1 cellular context compared by ENCODE assay signal in the genomic region with DNA sequence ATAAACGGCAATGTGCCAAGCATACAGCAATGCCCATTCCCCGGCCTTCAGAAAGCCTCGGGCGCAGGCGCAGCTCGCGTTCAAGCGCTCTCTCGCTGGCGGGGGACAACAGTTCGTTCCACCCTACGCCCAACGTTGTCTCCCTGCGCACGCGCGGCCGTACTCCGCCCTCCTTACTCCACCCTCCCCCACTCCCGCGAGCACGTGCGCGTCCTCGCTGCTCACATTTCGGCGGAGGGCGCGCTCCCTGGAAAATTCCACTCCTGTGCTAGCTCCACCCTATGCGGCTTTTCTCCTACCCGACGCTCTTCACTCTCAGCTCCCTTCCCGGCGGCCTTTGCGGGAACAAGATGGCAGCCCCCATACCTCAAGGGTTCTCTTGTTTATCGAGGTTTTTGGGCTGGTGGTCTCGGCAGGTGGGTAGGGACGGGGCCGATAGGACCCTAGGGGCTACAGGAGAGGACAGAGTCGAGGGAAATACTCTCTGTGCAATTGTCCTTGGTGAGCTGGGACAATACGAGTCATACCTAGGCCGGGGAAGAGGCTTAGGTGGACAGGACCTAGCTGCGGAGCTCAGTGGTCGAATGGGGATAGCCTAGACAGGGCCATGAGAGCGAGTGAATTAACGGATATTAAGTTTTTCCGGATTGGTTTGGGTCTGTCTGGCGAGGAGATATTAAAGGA.
TF ChIP-seq lines count a peak whose summit lies in the region.
"Not testable (repeated sequence)": the region's sequence is repeated elsewhere in the genome, so short reads cannot be mapped to it uniquely, and the experiment has no call there.

A gene (plus strand): TSS at position 335 of the 684 bp plus-strand sequence. CDS start 16 bp downstream, at position 351.

TF ChIP-seq in HepG2, 621 proteins besides CTCF, POLR2A, EP300 and RAD21 (continued from another document and continues in another):
- TF ChIP-seq, protein P1, sequence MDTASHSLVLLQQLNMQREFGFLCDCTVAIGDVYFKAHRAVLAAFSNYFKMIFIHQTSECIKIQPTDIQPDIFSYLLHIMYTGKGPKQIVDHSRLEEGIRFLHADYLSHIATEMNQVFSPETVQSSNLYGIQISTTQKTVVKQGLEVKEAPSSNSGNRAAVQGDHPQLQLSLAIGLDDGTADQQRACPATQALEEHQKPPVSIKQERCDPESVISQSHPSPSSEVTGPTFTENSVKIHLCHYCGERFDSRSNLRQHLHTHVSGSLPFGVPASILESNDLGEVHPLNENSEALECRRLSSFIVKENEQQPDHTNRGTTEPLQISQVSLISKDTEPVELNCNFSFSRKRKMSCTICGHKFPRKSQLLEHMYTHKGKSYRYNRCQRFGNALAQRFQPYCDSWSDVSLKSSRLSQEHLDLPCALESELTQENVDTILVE (CRISPR knock-in tag; IDR thresholded peaks at IDR 0.05) = 0 out of 2 replicates have a peak, but pooled peaks have one; percentile 69
- TF ChIP-seq, protein P2, sequence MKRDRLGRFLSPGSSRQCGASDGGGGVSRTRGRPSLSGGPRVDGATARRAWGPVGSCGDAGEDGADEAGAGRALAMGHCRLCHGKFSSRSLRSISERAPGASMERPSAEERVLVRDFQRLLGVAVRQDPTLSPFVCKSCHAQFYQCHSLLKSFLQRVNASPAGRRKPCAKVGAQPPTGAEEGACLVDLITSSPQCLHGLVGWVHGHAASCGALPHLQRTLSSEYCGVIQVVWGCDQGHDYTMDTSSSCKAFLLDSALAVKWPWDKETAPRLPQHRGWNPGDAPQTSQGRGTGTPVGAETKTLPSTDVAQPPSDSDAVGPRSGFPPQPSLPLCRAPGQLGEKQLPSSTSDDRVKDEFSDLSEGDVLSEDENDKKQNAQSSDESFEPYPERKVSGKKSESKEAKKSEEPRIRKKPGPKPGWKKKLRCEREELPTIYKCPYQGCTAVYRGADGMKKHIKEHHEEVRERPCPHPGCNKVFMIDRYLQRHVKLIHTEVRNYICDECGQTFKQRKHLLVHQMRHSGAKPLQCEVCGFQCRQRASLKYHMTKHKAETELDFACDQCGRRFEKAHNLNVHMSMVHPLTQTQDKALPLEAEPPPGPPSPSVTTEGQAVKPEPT (CRISPR knock-in tag; IDR thresholded peaks at IDR 0.05; ENCODE audit: low read depth) = 0 out of 2 replicates have a peak, but pooled peaks have one; percentile 22
- TF ChIP-seq ZNF331 (CRISPR knock-in tag; IDR thresholded peaks at IDR 0.05) (peak; percentile 44), GABPA (CRISPR knock-in tag; IDR thresholded peaks at IDR 0.05; ENCODE audit: low read depth) (peak; percentile 52), SP5 (CRISPR knock-in tag; IDR thresholded peaks at IDR 0.05; ENCODE audit: borderline replicate concordance, low read depth) (peak; percentile 70; the same call in 1 of the 2 replicates), ZNF335 (CRISPR knock-in tag; IDR thresholded peaks at IDR 0.05) (peak; percentile 31; the same call in 1 of the 2 replicates), CCDC6 (CRISPR knock-in tag; IDR thresholded peaks at IDR 0.05) (peak; percentile 72; the same call in 1 of the 2 replicates), FOXA1 (CRISPR knock-in tag; IDR thresholded peaks at IDR 0.05) (peak; percentile 3; the same call in 1 of the 2 replicates), THAP11 (CRISPR knock-in tag; IDR thresholded peaks at IDR 0.05) (peak; percentile 77), MAZ (IDR thresholded peaks at IDR 0.05; ENCODE audit: borderline replicate concordance, low read depth, low read length) (peak; percentile 53; the same call in 1 of the 2 replicates), MAZ (CRISPR knock-in tag; IDR thresholded peaks at IDR 0.05; ENCODE audit: low read depth) (peak; percentile 11; the same call in 1 of the 2 replicates), TBL1XR1 (IDR thresholded peaks at IDR 0.05; ENCODE audit: borderline replicate concordance, low read length, partially characterized antibody) (peak; percentile 53), ZFAT (CRISPR knock-in tag; conservative IDR thresholded peaks at IDR 0.05) (0 out of 2 replicates have a peak, but pooled peaks have one; percentile 55), ZNF746 (CRISPR knock-in tag; IDR thresholded peaks at IDR 0.05) (peak; percentile 38; the same call in 1 of the 2 replicates), ZNF792 (CRISPR knock-in tag; IDR thresholded peaks at IDR 0.05) (peak; percentile 83; the same call in 1 of the 2 replicates), SIN3B (IDR thresholded peaks at IDR 0.05; ENCODE audit: low read length) (peak; percentile 85), ZMYM4 (CRISPR knock-in tag; IDR thresholded peaks at IDR 0.05) (peak; percentile 45; the same call in 1 of the 2 replicates), GATAD1 (CRISPR knock-in tag; IDR thresholded peaks at IDR 0.05) (peak; percentile 92), RBM39 (IDR thresholded peaks at IDR 0.05; ENCODE audit: low read depth, low read length, poor library complexity, severe bottlenecking) (peak; percentile 49), SAP130 (CRISPR knock-in tag; IDR thresholded peaks at IDR 0.05; ENCODE audit: low read depth) (peak; percentile 82), ARNTL (CRISPR knock-in tag; IDR thresholded peaks at IDR 0.05) (peak; percentile 87), MYC (CRISPR knock-in tag; IDR thresholded peaks at IDR 0.05; ENCODE audit: borderline replicate concordance) (peak; percentile 97), ASH2L (IDR thresholded peaks at IDR 0.05; ENCODE audit: insufficient read length, low read depth, low read length) (peak; percentile 45), ZNF777 (CRISPR knock-in tag; IDR thresholded peaks at IDR 0.05) (0 out of 2 replicates have a peak, but pooled peaks have one; percentile 11), ZMYM2 (CRISPR knock-in tag; IDR thresholded peaks at IDR 0.05) (peak; percentile 44; the same call in 1 of the 2 replicates)
- TF ChIP-seq, protein P3, sequence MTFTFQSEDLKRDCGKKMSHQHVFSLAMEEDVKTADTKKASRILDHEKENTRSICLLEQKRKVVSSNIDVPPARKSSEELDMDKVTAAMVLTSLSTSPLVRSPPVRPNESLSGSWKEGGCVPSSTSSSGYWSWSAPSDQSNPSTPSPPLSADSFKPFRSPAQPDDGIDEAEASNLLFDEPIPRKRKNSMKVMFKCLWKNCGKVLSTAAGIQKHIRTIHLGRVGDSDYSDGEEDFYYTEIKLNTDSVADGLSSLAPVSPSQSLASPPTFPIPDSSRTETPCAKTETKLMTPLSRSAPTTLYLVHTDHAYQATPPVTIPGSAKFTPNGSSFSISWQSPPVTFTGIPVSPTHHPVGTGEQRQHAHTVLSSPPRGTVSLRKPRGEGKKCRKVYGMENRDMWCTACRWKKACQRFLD (CRISPR knock-in tag; IDR thresholded peaks at IDR 0.05; ENCODE audit: borderline replicate concordance) = peak; percentile 62; the same call in 1 of the 2 replicates
- not testable (repeated sequence) for TF ChIP-seq GABPA (IDR thresholded peaks at IDR 0.05; ENCODE audit: low read depth, low read length); FOXA1 (IDR thresholded peaks at IDR 0.05)
- TF ChIP-seq, protein P4, sequence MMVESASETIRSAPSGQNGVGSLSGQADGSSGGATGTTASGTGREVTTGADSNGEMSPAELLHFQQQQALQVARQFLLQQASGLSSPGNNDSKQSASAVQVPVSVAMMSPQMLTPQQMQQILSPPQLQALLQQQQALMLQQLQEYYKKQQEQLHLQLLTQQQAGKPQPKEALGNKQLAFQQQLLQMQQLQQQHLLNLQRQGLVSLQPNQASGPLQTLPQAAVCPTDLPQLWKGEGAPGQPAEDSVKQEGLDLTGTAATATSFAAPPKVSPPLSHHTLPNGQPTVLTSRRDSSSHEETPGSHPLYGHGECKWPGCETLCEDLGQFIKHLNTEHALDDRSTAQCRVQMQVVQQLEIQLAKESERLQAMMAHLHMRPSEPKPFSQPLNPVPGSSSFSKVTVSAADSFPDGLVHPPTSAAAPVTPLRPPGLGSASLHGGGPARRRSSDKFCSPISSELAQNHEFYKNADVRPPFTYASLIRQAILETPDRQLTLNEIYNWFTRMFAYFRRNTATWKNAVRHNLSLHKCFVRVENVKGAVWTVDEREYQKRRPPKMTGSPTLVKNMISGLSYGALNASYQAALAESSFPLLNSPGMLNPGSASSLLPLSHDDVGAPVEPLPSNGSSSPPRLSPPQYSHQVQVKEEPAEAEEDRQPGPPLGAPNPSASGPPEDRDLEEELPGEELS (CRISPR knock-in tag; IDR thresholded peaks at IDR 0.05) = peak; percentile 30; the same call in 1 of the 2 replicates
- TF ChIP-seq, protein P5, sequence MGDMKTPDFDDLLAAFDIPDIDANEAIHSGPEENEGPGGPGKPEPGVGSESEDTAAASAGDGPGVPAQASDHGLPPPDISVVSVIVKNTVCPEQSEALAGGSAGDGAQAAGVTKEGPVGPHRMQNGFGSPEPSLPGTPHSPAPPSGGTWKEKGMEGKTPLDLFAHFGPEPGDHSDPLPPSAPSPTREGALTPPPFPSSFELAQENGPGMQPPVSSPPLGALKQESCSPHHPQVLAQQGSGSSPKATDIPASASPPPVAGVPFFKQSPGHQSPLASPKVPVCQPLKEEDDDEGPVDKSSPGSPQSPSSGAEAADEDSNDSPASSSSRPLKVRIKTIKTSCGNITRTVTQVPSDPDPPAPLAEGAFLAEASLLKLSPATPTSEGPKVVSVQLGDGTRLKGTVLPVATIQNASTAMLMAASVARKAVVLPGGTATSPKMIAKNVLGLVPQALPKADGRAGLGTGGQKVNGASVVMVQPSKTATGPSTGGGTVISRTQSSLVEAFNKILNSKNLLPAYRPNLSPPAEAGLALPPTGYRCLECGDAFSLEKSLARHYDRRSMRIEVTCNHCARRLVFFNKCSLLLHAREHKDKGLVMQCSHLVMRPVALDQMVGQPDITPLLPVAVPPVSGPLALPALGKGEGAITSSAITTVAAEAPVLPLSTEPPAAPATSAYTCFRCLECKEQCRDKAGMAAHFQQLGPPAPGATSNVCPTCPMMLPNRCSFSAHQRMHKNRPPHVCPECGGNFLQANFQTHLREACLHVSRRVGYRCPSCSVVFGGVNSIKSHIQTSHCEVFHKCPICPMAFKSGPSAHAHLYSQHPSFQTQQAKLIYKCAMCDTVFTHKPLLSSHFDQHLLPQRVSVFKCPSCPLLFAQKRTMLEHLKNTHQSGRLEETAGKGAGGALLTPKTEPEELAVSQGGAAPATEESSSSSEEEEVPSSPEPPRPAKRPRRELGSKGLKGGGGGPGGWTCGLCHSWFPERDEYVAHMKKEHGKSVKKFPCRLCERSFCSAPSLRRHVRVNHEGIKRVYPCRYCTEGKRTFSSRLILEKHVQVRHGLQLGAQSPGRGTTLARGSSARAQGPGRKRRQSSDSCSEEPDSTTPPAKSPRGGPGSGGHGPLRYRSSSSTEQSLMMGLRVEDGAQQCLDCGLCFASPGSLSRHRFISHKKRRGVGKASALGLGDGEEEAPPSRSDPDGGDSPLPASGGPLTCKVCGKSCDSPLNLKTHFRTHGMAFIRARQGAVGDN (CRISPR knock-in tag; IDR thresholded peaks at IDR 0.05) = peak; percentile 84
- TF ChIP-seq, protein P6, sequence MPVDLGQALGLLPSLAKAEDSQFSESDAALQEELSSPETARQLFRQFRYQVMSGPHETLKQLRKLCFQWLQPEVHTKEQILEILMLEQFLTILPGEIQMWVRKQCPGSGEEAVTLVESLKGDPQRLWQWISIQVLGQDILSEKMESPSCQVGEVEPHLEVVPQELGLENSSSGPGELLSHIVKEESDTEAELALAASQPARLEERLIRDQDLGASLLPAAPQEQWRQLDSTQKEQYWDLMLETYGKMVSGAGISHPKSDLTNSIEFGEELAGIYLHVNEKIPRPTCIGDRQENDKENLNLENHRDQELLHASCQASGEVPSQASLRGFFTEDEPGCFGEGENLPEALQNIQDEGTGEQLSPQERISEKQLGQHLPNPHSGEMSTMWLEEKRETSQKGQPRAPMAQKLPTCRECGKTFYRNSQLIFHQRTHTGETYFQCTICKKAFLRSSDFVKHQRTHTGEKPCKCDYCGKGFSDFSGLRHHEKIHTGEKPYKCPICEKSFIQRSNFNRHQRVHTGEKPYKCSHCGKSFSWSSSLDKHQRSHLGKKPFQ (CRISPR knock-in tag; IDR thresholded peaks at IDR 0.05; ENCODE audit: insufficient replicate concordance) = peak; percentile 9
- TF ChIP-seq, protein P7, sequence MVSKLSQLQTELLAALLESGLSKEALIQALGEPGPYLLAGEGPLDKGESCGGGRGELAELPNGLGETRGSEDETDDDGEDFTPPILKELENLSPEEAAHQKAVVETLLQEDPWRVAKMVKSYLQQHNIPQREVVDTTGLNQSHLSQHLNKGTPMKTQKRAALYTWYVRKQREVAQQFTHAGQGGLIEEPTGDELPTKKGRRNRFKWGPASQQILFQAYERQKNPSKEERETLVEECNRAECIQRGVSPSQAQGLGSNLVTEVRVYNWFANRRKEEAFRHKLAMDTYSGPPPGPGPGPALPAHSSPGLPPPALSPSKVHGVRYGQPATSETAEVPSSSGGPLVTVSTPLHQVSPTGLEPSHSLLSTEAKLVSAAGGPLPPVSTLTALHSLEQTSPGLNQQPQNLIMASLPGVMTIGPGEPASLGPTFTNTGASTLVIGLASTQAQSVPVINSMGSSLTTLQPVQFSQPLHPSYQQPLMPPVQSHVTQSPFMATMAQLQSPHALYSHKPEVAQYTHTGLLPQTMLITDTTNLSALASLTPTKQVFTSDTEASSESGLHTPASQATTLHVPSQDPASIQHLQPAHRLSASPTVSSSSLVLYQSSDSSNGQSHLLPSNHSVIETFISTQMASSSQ (IDR thresholded peaks at IDR 0.05; ENCODE audit: low read depth) = 0 out of 2 replicates have a peak, but pooled peaks have one; percentile 29
- TF ChIP-seq, protein P7 (CRISPR knock-in tag; IDR thresholded peaks at IDR 0.05; ENCODE audit: borderline replicate concordance) = not testable (repeated sequence)
- TF ChIP-seq, protein P8, sequence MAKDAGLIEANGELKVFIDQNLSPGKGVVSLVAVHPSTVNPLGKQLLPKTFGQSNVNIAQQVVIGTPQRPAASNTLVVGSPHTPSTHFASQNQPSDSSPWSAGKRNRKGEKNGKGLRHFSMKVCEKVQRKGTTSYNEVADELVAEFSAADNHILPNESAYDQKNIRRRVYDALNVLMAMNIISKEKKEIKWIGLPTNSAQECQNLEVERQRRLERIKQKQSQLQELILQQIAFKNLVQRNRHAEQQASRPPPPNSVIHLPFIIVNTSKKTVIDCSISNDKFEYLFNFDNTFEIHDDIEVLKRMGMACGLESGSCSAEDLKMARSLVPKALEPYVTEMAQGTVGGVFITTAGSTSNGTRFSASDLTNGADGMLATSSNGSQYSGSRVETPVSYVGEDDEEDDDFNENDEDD (CRISPR knock-in tag; IDR thresholded peaks at IDR 0.05; ENCODE audit: borderline replicate concordance) = peak; percentile 83; the same call in 1 of the 2 replicates
